In the genomic region with DNA sequence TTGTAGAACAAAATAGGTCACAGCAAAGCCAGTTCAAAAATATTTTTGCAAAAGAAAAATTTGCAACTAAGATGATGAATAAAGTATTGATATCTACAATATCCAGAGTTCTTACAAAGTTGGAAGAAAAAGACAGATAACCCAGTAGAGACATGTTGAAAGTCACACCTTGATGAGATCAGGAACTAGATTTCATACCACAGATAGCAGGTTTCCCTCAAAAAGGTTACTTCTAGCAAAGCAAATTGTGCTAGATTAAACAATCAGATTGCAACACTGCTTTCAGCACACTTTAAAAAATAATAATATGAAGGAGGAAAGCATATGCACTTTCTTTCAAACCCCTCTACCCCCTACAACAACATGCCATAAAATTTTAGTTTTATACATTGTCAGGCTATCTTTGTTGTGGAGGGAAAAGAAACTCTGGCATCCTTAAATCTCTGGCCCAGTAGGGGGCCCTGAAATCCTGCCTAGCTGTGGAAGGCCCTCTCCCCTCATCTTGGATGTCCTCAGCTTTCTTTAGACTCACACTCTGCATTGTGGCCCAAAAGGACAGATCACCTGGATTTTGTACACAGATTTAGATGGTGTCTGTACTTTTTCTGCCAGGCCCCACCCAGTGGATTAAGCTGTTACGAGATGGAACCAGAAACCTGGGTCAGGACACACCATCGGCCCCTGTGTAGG, we compare ENCODE assay signal across 15 cellular contexts. TPM values are rescaled to one million over a fixed set of nuclear protein-coding genes. Genes with fewer than 3 reads are reported as not detected.
DNase-seq lines count a peak whose midpoint lies in the region; ATAC-seq and TF ChIP-seq lines count a peak whose summit lies in the region.
"Had no signal": no experiment of that assay in that cellular context is flagged by ENCODE, and none has a peak within 500 bp of the region (broad histone marks: within the 10 kb centered on the region; RNA-seq: fewer than 3 reads in every experiment).

No MANE protein-coding gene starts in this region.

- H3K4me3 Mint-ChIP-seq in CD8-positive, alpha-beta memory T cell = peak overlapping the region in 6 of 7 donors; percentile 21 to 87 (median 62)
- no peak overlapping the region for H3K4me3 Mint-ChIP-seq in HFFc6
- H3K4me3 Mint-ChIP-seq in T-helper 2 cell treated with Interferon-gamma antibody and Interleukin-4, amounts not matched to agents 5 μg/mL and 100 μg/mL, for 36 hours = peak overlapping the region; percentile 47
- H3K4me3 Mint-ChIP-seq: dendritic cell treated with granulocyte-macrophage colony-stimulating factor and Interleukin-4, amounts not matched to agents 40 ng/mL and 50 ng/mL, for 4 days had no signal

- no peaks in the 10 kb centered on the region for H3K36me3 ChIP-seq in CD8-positive, alpha-beta memory T cell (ENCODE audit: insufficient read depth, low read length)
- no peaks in the 10 kb centered on the region for H3K36me3 ChIP-seq in esophagus muscularis mucosa
- H3K36me3 ChIP-seq: sigmoid colon, stomach had no signal

- CTCF ChIA-PET in CD8-positive, alpha-beta memory T cell (lab: Charles Lee) = interaction anchor here (1.5 to 4.2 kb wide), 3 partner anchors 17 to 79 kb away, joined by 5 to 32 read pairs (median 6); a partner anchor contains a TSS

- ATAC-seq in HG02981 (IDR thresholded peaks at IDR 0.05; ENCODE audit: unreplicated experiment) = no peak

- POLR2A ChIA-PET in CD8-positive, alpha-beta memory T cell (lab: Charles Lee) = no interaction called here

- H3K4me1 ChIP-seq in CD8-positive, alpha-beta memory T cell (ENCODE audit: insufficient read depth, low read length) = peaks cover 49% of the 10 kb centered on the region
- H3K4me1 ChIP-seq in esophagus muscularis mucosa = no peaks in the 10 kb centered on the region
- H3K4me1 ChIP-seq: sigmoid colon, stomach had no signal

- no peak for DNase-seq in CD8-positive, alpha-beta memory T cell
- DNase-seq in HFFc6 = no peak
- DNase-seq in T-helper 2 cell treated with Interferon-gamma antibody and Interleukin-4, amounts not matched to agents 5 μg/mL and 100 μg/mL, for 36 hours (ENCODE audit: low spot score) = no peak
- peak; percentile 89 for DNase-seq in esophagus muscularis mucosa (ENCODE audit: extremely low spot score)
- DNase-seq in NCI-H146 treated with DMSO at 0.1 percent for 48 hours (lab: John Stamatoyannopoulos, UW; ENCODE audit: unreplicated experiment) = no peak
- no peak for DNase-seq in NCI-H146 (lab: John Stamatoyannopoulos, UW)
- DNase-seq: GDM1, NCI-H1436 treated with DMSO at 0.1 percent for 48 hours, NCI-H524, Right ventricle myocardium superior, sigmoid colon, stomach had no signal

- H3K27ac Mint-ChIP-seq in CD8-positive, alpha-beta memory T cell = peak overlapping the region; percentile 66 to 98 (median 90)
- H3K27ac Mint-ChIP-seq in HFFc6 = no peak overlapping the region
- H3K27ac Mint-ChIP-seq in T-helper 2 cell treated with Interferon-gamma antibody and Interleukin-4, amounts not matched to agents 5 μg/mL and 100 μg/mL, for 36 hours = no peak overlapping the region
- H3K27ac Mint-ChIP-seq: dendritic cell treated with granulocyte-macrophage colony-stimulating factor and Interleukin-4, amounts not matched to agents 40 ng/mL and 50 ng/mL, for 4 days had no signal

- peaks cover 69 to 93% (median 85%) of the 10 kb centered on the region in 3 donors for H3K4me1 Mint-ChIP-seq in CD8-positive, alpha-beta memory T cell
- H3K4me1 Mint-ChIP-seq in HFFc6 (ENCODE audit: low read depth) = no peaks in the 10 kb centered on the region
- peaks cover 60% of the 10 kb centered on the region for H3K4me1 Mint-ChIP-seq in T-helper 2 cell treated with Interferon-gamma antibody and Interleukin-4, amounts not matched to agents 5 μg/mL and 100 μg/mL, for 36 hours (ENCODE audit: low read depth)

- intact Hi-C loops in esophagus muscularis mucosa (cut with DNase I) = no loop called here

- H3K27me3 Mint-ChIP-seq in CD8-positive, alpha-beta memory T cell = no peaks in the 10 kb centered on the region
- peaks cover 17% of the 10 kb centered on the region for H3K27me3 Mint-ChIP-seq in HFFc6 (ENCODE audit: insufficient read depth)
- H3K27me3 Mint-ChIP-seq in T-helper 2 cell treated with Interferon-gamma antibody and Interleukin-4, amounts not matched to agents 5 μg/mL and 100 μg/mL, for 36 hours (ENCODE audit: low read depth) = peaks cover 47% of the 10 kb centered on the region
- H3K27me3 Mint-ChIP-seq: dendritic cell treated with granulocyte-macrophage colony-stimulating factor and Interleukin-4, amounts not matched to agents 40 ng/mL and 50 ng/mL, for 4 days had no signal

- peak; percentile 14; the same call in 1 of the 2 replicates for TF ChIP-seq CTCF in HFFc6 (IDR thresholded peaks at IDR 0.05)
- no peak for TF ChIP-seq CTCF in esophagus muscularis mucosa (IDR thresholded peaks at IDR 0.05)

- no peak overlapping the region for H3K27ac ChIP-seq in CD8-positive, alpha-beta memory T cell (ENCODE audit: low read depth, low read length)
- H3K27ac ChIP-seq in esophagus muscularis mucosa (replicated peaks in 1 of 4) = no peak overlapping the region
- H3K27ac ChIP-seq: sigmoid colon had no signal

- no peak for TF ChIP-seq EP300 in esophagus muscularis mucosa (IDR thresholded peaks at IDR 0.05)

- WGBS in esophagus muscularis mucosa = 81% methylated on average over 2 of the region's 2 CpGs

- no peaks in the 10 kb centered on the region for H3K9me3 Mint-ChIP-seq in CD8-positive, alpha-beta memory T cell
- no peaks in the 10 kb centered on the region for H3K9me3 Mint-ChIP-seq in HFFc6
- no peaks in the 10 kb centered on the region for H3K9me3 Mint-ChIP-seq in T-helper 2 cell treated with Interferon-gamma antibody and Interleukin-4, amounts not matched to agents 5 μg/mL and 100 μg/mL, for 36 hours
- H3K9me3 Mint-ChIP-seq: dendritic cell treated with granulocyte-macrophage colony-stimulating factor and Interleukin-4, amounts not matched to agents 40 ng/mL and 50 ng/mL, for 4 days had no signal

- H3K4me3 ChIP-seq in CD8-positive, alpha-beta memory T cell (ENCODE audit: low read length) = no peak overlapping the region
- no peak overlapping the region for H3K4me3 ChIP-seq in esophagus muscularis mucosa
- H3K4me3 ChIP-seq: lung, sigmoid colon, stomach had no signal

- no peak for TF ChIP-seq POLR2A in esophagus muscularis mucosa (IDR thresholded peaks at IDR 0.05; ENCODE audit: low read depth)

- no peaks in the 10 kb centered on the region for H3K27me3 ChIP-seq in CD8-positive, alpha-beta memory T cell (ENCODE audit: insufficient read depth, low read length, poor library complexity, severe bottlenecking)
- no peaks in the 10 kb centered on the region for H3K27me3 ChIP-seq in esophagus muscularis mucosa
- H3K27me3 ChIP-seq: sigmoid colon, stomach had no signal

- no peaks in the 10 kb centered on the region for H3K36me3 Mint-ChIP-seq in CD8-positive, alpha-beta memory T cell
- no peaks in the 10 kb centered on the region for H3K36me3 Mint-ChIP-seq in HFFc6 (ENCODE audit: low read depth)
- H3K36me3 Mint-ChIP-seq in T-helper 2 cell treated with Interferon-gamma antibody and Interleukin-4, amounts not matched to agents 5 μg/mL and 100 μg/mL, for 36 hours (ENCODE audit: low read depth) = peaks cover 7% of the 10 kb centered on the region

- H3K9me3 ChIP-seq in CD8-positive, alpha-beta memory T cell (ENCODE audit: low read length) = no peaks in the 10 kb centered on the region
- no peaks in the 10 kb centered on the region for H3K9me3 ChIP-seq in esophagus muscularis mucosa
- H3K9me3 ChIP-seq: sigmoid colon, stomach had no signal

RNA-seq across cellular contexts. Expression of a gene that starts 50.9 kb away (rescaled TPM):
- total RNA-seq in CD8-positive, alpha-beta memory T cell = not detected
- polyA plus RNA-seq in CD8-positive, alpha-beta memory T cell = 0.22 TPM
- total RNA-seq in HFFc6 (2021; fragmentation: NEBNext Ultra II Directional; extraction: Animal tissue kit (Norgen Biotek cat#: 25700)) = not detected
- total RNA-seq in esophagus muscularis mucosa = not detected
- total RNA-seq: Right ventricle myocardium superior, sigmoid colon had no signal

Comparison
In these comparisons a context has a peak if more than half of its experiments do, and no peak if none do; other contexts are left out.
1. H3K27ac Mint-ChIP-seq: peak in CD8-positive, alpha-beta memory T cell (8 of 8); none in HFFc6 (single experiment) and T-helper 2 cell treated with Interferon-gamma antibody and Interleukin-4, amounts not matched to agents 5 μg/mL and 100 μg/mL, for 36 hours (single experiment).